1 cellular context compared by ENCODE assay signal in genomic region chr12:4604684-4605193, GRCh38.
TF ChIP-seq lines count a peak whose summit lies in the region.

No MANE protein-coding gene starts in this region.

TF ChIP-seq in HepG2, 621 proteins besides CTCF, POLR2A, EP300 and RAD21 (continued from another document and continues in another):
- TF ChIP-seq ZNF784 (CRISPR knock-in tag; IDR thresholded peaks at IDR 0.05; ENCODE audit: borderline replicate concordance) (no peak), ETV5 (CRISPR knock-in tag; IDR thresholded peaks at IDR 0.05; ENCODE audit: borderline replicate concordance) (no peak), ZBTB10 (CRISPR knock-in tag; IDR thresholded peaks at IDR 0.05; ENCODE audit: borderline replicate concordance) (no peak), REPIN1 (CRISPR knock-in tag; IDR thresholded peaks at IDR 0.05; ENCODE audit: borderline replicate concordance, low read depth) (peak; percentile 59; the same call in 1 of the 2 replicates), DMAP1 (CRISPR knock-in tag; IDR thresholded peaks at IDR 0.05) (peak; percentile 82; the same call in 1 of the 2 replicates), MTF1 (CRISPR knock-in tag; IDR thresholded peaks at IDR 0.05) (no peak), ZNF121 (CRISPR knock-in tag; IDR thresholded peaks at IDR 0.05) (no peak), ZNF672 (CRISPR knock-in tag; IDR thresholded peaks at IDR 0.05) (no peak), XRCC5 (optimal IDR thresholded peaks at IDR 0.05; ENCODE audit: low read length) (peak; percentile 98), ZFP82 (CRISPR knock-in tag; IDR thresholded peaks at IDR 0.05; ENCODE audit: borderline replicate concordance) (no peak), HMG20A (CRISPR knock-in tag; IDR thresholded peaks at IDR 0.05; ENCODE audit: borderline replicate concordance) (no peak), ZSCAN21 (CRISPR knock-in tag; IDR thresholded peaks at IDR 0.05; ENCODE audit: borderline replicate concordance) (no peak), ZNF292 (CRISPR knock-in tag; IDR thresholded peaks at IDR 0.05; ENCODE audit: borderline replicate concordance, low read depth) (no peak), ZKSCAN8 (CRISPR knock-in tag; IDR thresholded peaks at IDR 0.05; ENCODE audit: borderline replicate concordance) (no peak), TSC22D2 (CRISPR knock-in tag; IDR thresholded peaks at IDR 0.05; ENCODE audit: borderline replicate concordance) (no peak), ZNF496 (CRISPR knock-in tag; IDR thresholded peaks at IDR 0.05; ENCODE audit: insufficient replicate concordance) (no peak), SP2 (CRISPR knock-in tag; IDR thresholded peaks at IDR 0.05) (no peak), TAF1 (CRISPR knock-in tag; IDR thresholded peaks at IDR 0.05) (peak; percentile 40; the same call in 1 of the 2 replicates), ZNF766 (CRISPR knock-in tag; IDR thresholded peaks at IDR 0.05; ENCODE audit: borderline replicate concordance) (no peak; the same call in 1 of the 2 replicates), ZMAT5 (CRISPR knock-in tag; IDR thresholded peaks at IDR 0.05; ENCODE audit: borderline replicate concordance, low read depth) (no peak), ZNF75D (CRISPR knock-in tag; IDR thresholded peaks at IDR 0.05; ENCODE audit: borderline replicate concordance) (no peak), ZNF557 (CRISPR knock-in tag; IDR thresholded peaks at IDR 0.05) (no peak), NR0B2 (CRISPR knock-in tag; IDR thresholded peaks at IDR 0.05) (no peak), ZNF776 (CRISPR knock-in tag; IDR thresholded peaks at IDR 0.05) (no peak), ZNF333 (CRISPR knock-in tag; IDR thresholded peaks at IDR 0.05; ENCODE audit: borderline replicate concordance) (no peak), PRDM4 (CRISPR knock-in tag; IDR thresholded peaks at IDR 0.05; ENCODE audit: borderline replicate concordance) (no peak), ZNF609 (CRISPR knock-in tag; IDR thresholded peaks at IDR 0.05; ENCODE audit: borderline replicate concordance) (no peak), MYPOP (CRISPR knock-in tag; IDR thresholded peaks at IDR 0.05) (no peak), DNMT1 (CRISPR knock-in tag; IDR thresholded peaks at IDR 0.05) (no peak), RORA (CRISPR knock-in tag; IDR thresholded peaks at IDR 0.05) (no peak), ZBTB1 (CRISPR knock-in tag; IDR thresholded peaks at IDR 0.05; ENCODE audit: borderline replicate concordance) (no peak), HOMEZ (CRISPR knock-in tag; IDR thresholded peaks at IDR 0.05; ENCODE audit: low read depth) (peak; percentile 49; the same call in 1 of the 2 replicates), ZNF468 (CRISPR knock-in tag; IDR thresholded peaks at IDR 0.05) (no peak)
- TF ChIP-seq, protein P1, sequence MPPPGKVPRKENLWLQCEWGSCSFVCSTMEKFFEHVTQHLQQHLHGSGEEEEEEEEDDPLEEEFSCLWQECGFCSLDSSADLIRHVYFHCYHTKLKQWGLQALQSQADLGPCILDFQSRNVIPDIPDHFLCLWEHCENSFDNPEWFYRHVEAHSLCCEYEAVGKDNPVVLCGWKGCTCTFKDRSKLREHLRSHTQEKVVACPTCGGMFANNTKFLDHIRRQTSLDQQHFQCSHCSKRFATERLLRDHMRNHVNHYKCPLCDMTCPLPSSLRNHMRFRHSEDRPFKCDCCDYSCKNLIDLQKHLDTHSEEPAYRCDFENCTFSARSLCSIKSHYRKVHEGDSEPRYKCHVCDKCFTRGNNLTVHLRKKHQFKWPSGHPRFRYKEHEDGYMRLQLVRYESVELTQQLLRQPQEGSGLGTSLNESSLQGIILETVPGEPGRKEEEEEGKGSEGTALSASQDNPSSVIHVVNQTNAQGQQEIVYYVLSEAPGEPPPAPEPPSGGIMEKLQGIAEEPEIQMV (CRISPR knock-in tag; IDR thresholded peaks at IDR 0.05; ENCODE audit: low read depth): no peak
- TF ChIP-seq, protein P2, sequence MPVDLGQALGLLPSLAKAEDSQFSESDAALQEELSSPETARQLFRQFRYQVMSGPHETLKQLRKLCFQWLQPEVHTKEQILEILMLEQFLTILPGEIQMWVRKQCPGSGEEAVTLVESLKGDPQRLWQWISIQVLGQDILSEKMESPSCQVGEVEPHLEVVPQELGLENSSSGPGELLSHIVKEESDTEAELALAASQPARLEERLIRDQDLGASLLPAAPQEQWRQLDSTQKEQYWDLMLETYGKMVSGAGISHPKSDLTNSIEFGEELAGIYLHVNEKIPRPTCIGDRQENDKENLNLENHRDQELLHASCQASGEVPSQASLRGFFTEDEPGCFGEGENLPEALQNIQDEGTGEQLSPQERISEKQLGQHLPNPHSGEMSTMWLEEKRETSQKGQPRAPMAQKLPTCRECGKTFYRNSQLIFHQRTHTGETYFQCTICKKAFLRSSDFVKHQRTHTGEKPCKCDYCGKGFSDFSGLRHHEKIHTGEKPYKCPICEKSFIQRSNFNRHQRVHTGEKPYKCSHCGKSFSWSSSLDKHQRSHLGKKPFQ (CRISPR knock-in tag; IDR thresholded peaks at IDR 0.05; ENCODE audit: insufficient replicate concordance): no peak
- TF ChIP-seq, protein P3, sequence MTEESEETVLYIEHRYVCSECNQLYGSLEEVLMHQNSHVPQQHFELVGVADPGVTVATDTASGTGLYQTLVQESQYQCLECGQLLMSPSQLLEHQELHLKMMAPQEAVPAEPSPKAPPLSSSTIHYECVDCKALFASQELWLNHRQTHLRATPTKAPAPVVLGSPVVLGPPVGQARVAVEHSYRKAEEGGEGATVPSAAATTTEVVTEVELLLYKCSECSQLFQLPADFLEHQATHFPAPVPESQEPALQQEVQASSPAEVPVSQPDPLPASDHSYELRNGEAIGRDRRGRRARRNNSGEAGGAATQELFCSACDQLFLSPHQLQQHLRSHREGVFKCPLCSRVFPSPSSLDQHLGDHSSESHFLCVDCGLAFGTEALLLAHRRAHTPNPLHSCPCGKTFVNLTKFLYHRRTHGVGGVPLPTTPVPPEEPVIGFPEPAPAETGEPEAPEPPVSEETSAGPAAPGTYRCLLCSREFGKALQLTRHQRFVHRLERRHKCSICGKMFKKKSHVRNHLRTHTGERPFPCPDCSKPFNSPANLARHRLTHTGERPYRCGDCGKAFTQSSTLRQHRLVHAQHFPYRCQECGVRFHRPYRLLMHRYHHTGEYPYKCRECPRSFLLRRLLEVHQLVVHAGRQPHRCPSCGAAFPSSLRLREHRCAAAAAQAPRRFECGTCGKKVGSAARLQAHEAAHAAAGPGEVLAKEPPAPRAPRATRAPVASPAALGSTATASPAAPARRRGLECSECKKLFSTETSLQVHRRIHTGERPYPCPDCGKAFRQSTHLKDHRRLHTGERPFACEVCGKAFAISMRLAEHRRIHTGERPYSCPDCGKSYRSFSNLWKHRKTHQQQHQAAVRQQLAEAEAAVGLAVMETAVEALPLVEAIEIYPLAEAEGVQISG (CRISPR knock-in tag; IDR thresholded peaks at IDR 0.05): peak; percentile 79
- TF ChIP-seq, protein P4, sequence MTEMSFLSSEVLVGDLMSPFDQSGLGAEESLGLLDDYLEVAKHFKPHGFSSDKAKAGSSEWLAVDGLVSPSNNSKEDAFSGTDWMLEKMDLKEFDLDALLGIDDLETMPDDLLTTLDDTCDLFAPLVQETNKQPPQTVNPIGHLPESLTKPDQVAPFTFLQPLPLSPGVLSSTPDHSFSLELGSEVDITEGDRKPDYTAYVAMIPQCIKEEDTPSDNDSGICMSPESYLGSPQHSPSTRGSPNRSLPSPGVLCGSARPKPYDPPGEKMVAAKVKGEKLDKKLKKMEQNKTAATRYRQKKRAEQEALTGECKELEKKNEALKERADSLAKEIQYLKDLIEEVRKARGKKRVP (CRISPR knock-in tag; IDR thresholded peaks at IDR 0.05): no peak
